Comparison of ENCODE assay signal across 18 cellular contexts in the genomic region with DNA sequence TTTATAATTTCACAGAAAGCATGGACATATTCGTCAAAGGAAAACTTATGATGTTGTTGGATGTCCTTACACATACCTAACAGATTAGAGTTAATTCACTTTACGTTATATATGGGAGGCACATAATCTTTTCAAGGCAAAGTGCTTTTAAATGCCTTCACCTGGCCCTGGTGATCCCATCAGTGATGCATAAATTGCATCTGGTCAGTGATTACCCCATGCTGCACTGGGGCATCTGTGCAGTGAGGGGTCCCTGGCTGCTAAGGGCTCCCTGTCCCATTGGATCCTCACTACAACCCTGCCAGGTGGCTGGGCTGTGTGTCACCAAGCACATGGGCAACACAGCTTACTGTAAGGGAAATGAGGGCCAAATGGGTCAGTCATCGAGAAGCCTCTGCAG.
A peak's percentile ranks its signal among the peaks of the same experiment; 100 is the strongest.
DNase-seq lines count a peak whose midpoint lies in the region; TF ChIP-seq lines count a peak whose summit lies in the region.
"Had no signal": no experiment of that assay in that cellular context is flagged by ENCODE, and none has a peak within 500 bp of the region (broad histone marks: within the 10 kb centered on the region; RNA-seq: fewer than 3 reads in every experiment).

No MANE protein-coding gene starts in this region.

- intact Hi-C loops in posterior cingulate gyrus (cut with DNase I): no loop called here

- DNase-seq in NCI-H82 (lab: John Stamatoyannopoulos, UW): peak; percentile 61
- peak; percentile 30 for DNase-seq in ecto neural progenitor cell (ENCODE audit: low spot score)
- no peak for DNase-seq in AG08395 (ENCODE audit: low spot score)
- DNase-seq in kidney tubule cell (ENCODE audit: low spot score): no peak
- no peak for DNase-seq in posterior cingulate gyrus
- DNase-seq: BE2C; CD4-positive, CD25-positive, alpha-beta regulatory T cell; DMS79 treated with DMSO at 0.1 percent for 48 hours; KBM-7; MM.1S; NCI-H1048; NCI-H1417 treated with DMSO at 0.1 percent for 48 hours; NCI-H187; NCI-H69; SIG-M5 had no signal

- TF ChIP-seq CTCF in C4-2B (conservative IDR thresholded peaks at IDR 0.05): no peak

- H3K27ac ChIP-seq in C4-2B (peak overlapping the region; percentile 2; the same call in 1 of the 2 replicates), temporal lobe (ENCODE audit: low read depth, low read length) (peak overlapping the region; percentile 14)
- H3K27ac ChIP-seq: HL-60 had no signal

Comparison
In these comparisons a context has a peak if more than half of its experiments do, and no peak if none do; other contexts are left out.
1. DNase-seq: peak in NCI-H82 (single experiment) and ecto neural progenitor cell (single experiment); none in AG08395 (single experiment), kidney tubule cell (single experiment) and posterior cingulate gyrus (0 of 10).